In genomic region chr5:88675159-88675757, GRCh38 we compare ENCODE assay signal across 8 cellular contexts.
A peak's percentile ranks its signal among the peaks of the same experiment; 100 is the strongest.
DNase-seq lines count a peak whose midpoint lies in the region; ATAC-seq and TF ChIP-seq lines count a peak whose summit lies in the region.

No MANE protein-coding gene starts in this region.

- ATAC-seq in activated T-cell treated with anti-CD3 and anti-CD28 coated beads, Interleukin-2, amount 50 U/mL, for 72 hours (replicated peaks in 1 of 2), result peak; percentile 28 to 37
- peak; percentile 23 for ATAC-seq in HG03066 (IDR thresholded peaks at IDR 0.05; ENCODE audit: low read depth, unreplicated experiment)

- H3K27me3 Mint-ChIP-seq in activated T-cell treated with anti-CD3 and anti-CD28 coated beads, Interleukin-2, amount 50 U/mL, for 72 hours (ENCODE audit: low read depth), result peaks cover 92% of the 10 kb centered on the region

- TF ChIP-seq CTCF in fibroblast of lung (conservative IDR thresholded peaks at IDR 0.05 in 1 of 2, IDR thresholded peaks at IDR 0.05 in 1 of 2; ENCODE audit: low read depth in 1 of 2, low read length in 2 of 2), result no peak

- no peaks in the 10 kb centered on the region for H3K4me1 ChIP-seq in fibroblast of lung (ENCODE audit: control insufficient read depth, extremely low read depth, insufficient read depth, low read length)
- H3K4me1 ChIP-seq in rectal smooth muscle tissue (ENCODE audit: control insufficient read depth, insufficient read depth, low read length), result no peaks in the 10 kb centered on the region

- H3K27ac ChIP-seq in SK-N-MC (peak overlapping the region; percentile 98), fibroblast of lung (ENCODE audit: insufficient read depth, low read length) (no peak overlapping the region), rectal smooth muscle tissue (ENCODE audit: low read depth, low read length) (no peak overlapping the region)

- peak overlapping the region; percentile 76 to 83 for H3K4me3 Mint-ChIP-seq in activated T-cell treated with anti-CD3 and anti-CD28 coated beads, Interleukin-2, amount 50 U/mL, for 72 hours

- H3K9me3 Mint-ChIP-seq in activated T-cell treated with anti-CD3 and anti-CD28 coated beads, Interleukin-2, amount 50 U/mL, for 72 hours, result no peaks in the 10 kb centered on the region

- H3K9me3 ChIP-seq in SK-N-MC (ENCODE audit: low read depth, low read length), result no peaks in the 10 kb centered on the region
- no peaks in the 10 kb centered on the region for H3K9me3 ChIP-seq in fibroblast of lung (ENCODE audit: control insufficient read depth, insufficient read depth, low read depth, low read length)

- H3K4me3 ChIP-seq in SK-N-MC, result peak overlapping the region; percentile 93
- H3K4me3 ChIP-seq in fibroblast of lung (replicated peaks in 1 of 4; ENCODE audit: control extremely low read depth in 1 of 4, insufficient read depth in 1 of 4, low read depth in 3 of 4, low read length in 4 of 4), result peak overlapping the region; percentile 9 to 33 (median 14)
- H3K4me3 ChIP-seq in rectal smooth muscle tissue (ENCODE audit: low read length), result peak overlapping the region; percentile 62

- H3K36me3 Mint-ChIP-seq in activated T-cell treated with anti-CD3 and anti-CD28 coated beads, Interleukin-2, amount 50 U/mL, for 72 hours (ENCODE audit: insufficient read depth in 2 of 2), result peaks cover 15 to 19% of the 10 kb centered on the region in 2 donors

- no peaks in the 10 kb centered on the region for H3K79me2 ChIP-seq in fibroblast of lung (ENCODE audit: control insufficient read depth, insufficient read depth, low read length)

- H3K27me3 ChIP-seq in fibroblast of lung (ENCODE audit: control insufficient read depth, insufficient read depth, low read length) (peaks cover 77% of the 10 kb centered on the region), rectal smooth muscle tissue (ENCODE audit: control insufficient read depth, insufficient read depth, low read length) (peaks cover 54% of the 10 kb centered on the region)

- H3K36me3 ChIP-seq in SK-N-MC (ENCODE audit: insufficient read depth, low read length) (0 out of 2 replicates have a peak, but pooled peaks cover 4% of the 10 kb centered on the region), fibroblast of lung (ENCODE audit: control insufficient read depth, insufficient read depth, low read length) (no peaks in the 10 kb centered on the region), rectal smooth muscle tissue (ENCODE audit: control insufficient read depth, insufficient read depth, low read length) (no peaks in the 10 kb centered on the region)

- no peaks in the 10 kb centered on the region for H4K20me1 ChIP-seq in fibroblast of lung (ENCODE audit: control insufficient read depth, extremely low read depth, insufficient read depth, low read length)

- peak overlapping the region; percentile 87 for H3K4me2 ChIP-seq in fibroblast of lung (ENCODE audit: extremely low read depth, insufficient read depth, low read length)

- DNase-seq in activated T-cell treated with anti-CD3 and anti-CD28 coated beads, Interleukin-2, amount 50 U/mL, for 72 hours, result no peak
- DNase-seq in activated T-cell treated with anti-CD3 and anti-CD28 coated beads, Interleukin-2, amount 50 U/mL, for 48 hours, result no peak
- DNase-seq in SK-N-MC (ENCODE audit: low read depth, low spot score) (no peak), fibroblast of lung (ENCODE audit: low read depth in 2 of 2) (peak in 1 of 2 donors; percentile 75), HuH-7.5 (ENCODE audit: low spot score) (no peak), GOT3 (lab: John Stamatoyannopoulos, UW) (no peak)

- H3K9ac ChIP-seq in SK-N-MC (ENCODE audit: insufficient read length) (peak overlapping the region; percentile 78), fibroblast of lung (ENCODE audit: insufficient read depth, low read length) (no peak overlapping the region), rectal smooth muscle tissue (ENCODE audit: low read length) (no peak overlapping the region)

- H3K4me1 Mint-ChIP-seq in activated T-cell treated with anti-CD3 and anti-CD28 coated beads, Interleukin-2, amount 50 U/mL, for 72 hours (ENCODE audit: low read depth), result peaks cover 39% of the 10 kb centered on the region

- peak overlapping the region; percentile 18 for H3K27ac Mint-ChIP-seq in activated T-cell treated with anti-CD3 and anti-CD28 coated beads, Interleukin-2, amount 50 U/mL, for 72 hours

- H2AFZ ChIP-seq in fibroblast of lung (ENCODE audit: low read length), result no peak overlapping the region

Comparison
In these comparisons a context has a peak if more than half of its experiments do, and no peak if none do; other contexts are left out.
1. H3K4me3 ChIP-seq: peak in every context shown above with its lines; median percentile 93 in SK-N-MC; 62 in rectal smooth muscle tissue; 14 in fibroblast of lung.